31 cellular contexts compared by ENCODE assay signal in genomic region chr1:27068922-27069321, GRCh38. TPM values are rescaled to one million over a fixed set of nuclear protein-coding genes. Genes with fewer than 3 reads are reported as not detected.
"Had no signal": no experiment of that assay in that cellular context is flagged by ENCODE, and none has a peak within 500 bp of the region (broad histone marks: within the 10 kb centered on the region; RNA-seq: fewer than 3 reads in every experiment).

No MANE protein-coding gene starts in this region.

- H3K9me3 ChIP-seq: ovary, psoas muscle, spleen, suprapubic skin, testis, tibial artery, transverse colon, upper lobe of right lung, uterus had no signal

- H3K27ac ChIP-seq: ovary, parathyroid adenoma, psoas muscle, skin epidermis, suprapubic skin, testis, tibial artery, transverse colon, upper lobe of right lung, uterus had no signal

- ATAC-seq: naive thymus-derived CD4-positive, alpha-beta T cell; natural killer cell treated with Interleukin-12 subunit alpha and Interleukin-12 subunit beta and Interleukin-15 and Interleukin-18, amount 100 ng/mL, for 72 hours; psoas muscle; right cardiac atrium; sciatic nerve; stimulated activated memory B cell treated with anti-CD40 and anti-IgM and Interleukin-4, amounts not matched to agents 10 μg/mL and 1 μg/mL and 100 μg/mL, for 72 hours; stimulated activated naive CD8-positive, alpha-beta T cell treated with anti-CD3 and anti-CD28 coated beads, Interleukin-15, amount 100 ng/mL, for 72 hours; stimulated activated naive CD8-positive, alpha-beta T cell treated with anti-CD3 and anti-CD28 coated beads, Interleukin-15, Interleukin-2, amounts not matched to agents 100 U/mL and 50 U/mL, for 24 hours; upper lobe of right lung had no signal

- H3K36me3 Mint-ChIP-seq: naive thymus-derived CD4-positive, alpha-beta T cell; natural killer cell treated with Interleukin-12 subunit alpha and Interleukin-12 subunit beta and Interleukin-15 and Interleukin-18, amount 100 ng/mL, for 72 hours; stimulated activated memory B cell treated with anti-CD40 and anti-IgM and Interleukin-4, amounts not matched to agents 10 μg/mL and 1 μg/mL and 100 μg/mL, for 72 hours; type B pancreatic cell had no signal

- H3K4me1 ChIP-seq: parathyroid adenoma, psoas muscle, tibial artery, transverse colon, upper lobe of right lung, uterus had no signal

- H3K4me3 ChIP-seq: ovary, psoas muscle, skin epidermis, smooth muscle cell, spleen, suprapubic skin, testis, tibial artery, transverse colon, upper lobe of right lung, uterus had no signal

- H3K27ac Mint-ChIP-seq: naive thymus-derived CD4-positive, alpha-beta T cell; natural killer cell treated with Interleukin-12 subunit alpha and Interleukin-12 subunit beta and Interleukin-15 and Interleukin-18, amount 100 ng/mL, for 72 hours; nephron progenitor cell; progenitor cell of endocrine pancreas; stimulated activated memory B cell treated with anti-CD40 and anti-IgM and Interleukin-4, amounts not matched to agents 10 μg/mL and 1 μg/mL and 100 μg/mL, for 72 hours; stimulated activated naive CD8-positive, alpha-beta T cell treated with anti-CD3 and anti-CD28 coated beads, Interleukin-15, amount 100 ng/mL, for 72 hours; type B pancreatic cell had no signal

- H3K9me3 Mint-ChIP-seq: natural killer cell treated with Interleukin-12 subunit alpha and Interleukin-12 subunit beta and Interleukin-15 and Interleukin-18, amount 100 ng/mL, for 72 hours; neural crest cell; stimulated activated memory B cell treated with anti-CD40 and anti-IgM and Interleukin-4, amounts not matched to agents 10 μg/mL and 1 μg/mL and 100 μg/mL, for 72 hours; stimulated activated naive CD8-positive, alpha-beta T cell treated with anti-CD3 and anti-CD28 coated beads, Interleukin-15, amount 100 ng/mL, for 72 hours; type B pancreatic cell had no signal

- H3K27me3 Mint-ChIP-seq: stimulated activated naive CD8-positive, alpha-beta T cell treated with anti-CD3 and anti-CD28 coated beads, Interleukin-15, amount 100 ng/mL, for 72 hours had no signal

- DNase-seq: naive thymus-derived CD4-positive, alpha-beta T cell; nephron progenitor cell; occipital lobe; ovary; psoas muscle; right cardiac atrium; spleen; stimulated activated CD4-positive, alpha-beta T cell treated with anti-CD3 and anti-CD28 coated beads, Interleukin-12 subunit alpha, Interleukin-12 subunit beta, amount 100 ng/mL, for 4 hours; stimulated activated CD4-positive, alpha-beta T cell treated with anti-CD3 and anti-CD28 coated beads, Interleukin-1b, Interleukin-23, amount 100 ng/mL, for 48 hours; stimulated activated CD4-positive, alpha-beta T cell treated with anti-CD3 and anti-CD28 coated beads, Interleukin-4, amount 100 ng/mL, for 1 hour; stimulated activated CD4-positive, alpha-beta T cell treated with anti-CD3 and anti-CD28 coated beads, Interleukin-4, amount 100 ng/mL, for 4 hours; stimulated activated CD8-positive, alpha-beta memory T cell treated with anti-CD3 and anti-CD28 coated beads, Interleukin-4, amount 100 ng/mL, for 48 hours; stimulated activated naive CD4-positive, alpha-beta T cell; stimulated activated naive CD8-positive, alpha-beta T cell treated with anti-CD3 and anti-CD28 coated beads, Interleukin-15, amount 100 ng/mL, for 72 hours; stimulated activated naive CD8-positive, alpha-beta T cell treated with anti-CD3 and anti-CD28 coated beads, Interleukin-15, Interleukin-2, amounts not matched to agents 100 U/mL and 50 U/mL, for 24 hours; substantia nigra; testis; tibial artery; transverse colon; upper lobe of right lung; uterus had no signal

- H3K4me3 Mint-ChIP-seq: naive thymus-derived CD4-positive, alpha-beta T cell; natural killer cell treated with Interleukin-12 subunit alpha and Interleukin-12 subunit beta and Interleukin-15 and Interleukin-18, amount 100 ng/mL, for 72 hours; nephron progenitor cell; neural crest cell; stimulated activated memory B cell treated with anti-CD40 and anti-IgM and Interleukin-4, amounts not matched to agents 10 μg/mL and 1 μg/mL and 100 μg/mL, for 72 hours; stimulated activated naive CD8-positive, alpha-beta T cell treated with anti-CD3 and anti-CD28 coated beads, Interleukin-15, amount 100 ng/mL, for 72 hours; type B pancreatic cell had no signal

- H3K9ac ChIP-seq: parathyroid adenoma had no signal

- H3K4me1 Mint-ChIP-seq: naive thymus-derived CD4-positive, alpha-beta T cell; stimulated activated memory B cell treated with anti-CD40 and anti-IgM and Interleukin-4, amounts not matched to agents 10 μg/mL and 1 μg/mL and 100 μg/mL, for 72 hours; stimulated activated naive CD8-positive, alpha-beta T cell treated with anti-CD3 and anti-CD28 coated beads, Interleukin-15, amount 100 ng/mL, for 72 hours had no signal

- H3K36me3 ChIP-seq: ovary, spleen, suprapubic skin, tibial artery, transverse colon, upper lobe of right lung, uterus had no signal

RNA-seq across cellular contexts. Expression of gene TENT5B, which starts 56.3 kb away (rescaled TPM):
- total RNA-seq: natural killer cell treated with Interleukin-12 subunit alpha and Interleukin-12 subunit beta and Interleukin-15 and Interleukin-18, amount 100 ng/mL, for 72 hours had no signal
- polyA plus RNA-seq: naive thymus-derived CD4-positive, alpha-beta T cell had no signal
